ENCODE assay signal across 1 cellular context in the genomic region with DNA sequence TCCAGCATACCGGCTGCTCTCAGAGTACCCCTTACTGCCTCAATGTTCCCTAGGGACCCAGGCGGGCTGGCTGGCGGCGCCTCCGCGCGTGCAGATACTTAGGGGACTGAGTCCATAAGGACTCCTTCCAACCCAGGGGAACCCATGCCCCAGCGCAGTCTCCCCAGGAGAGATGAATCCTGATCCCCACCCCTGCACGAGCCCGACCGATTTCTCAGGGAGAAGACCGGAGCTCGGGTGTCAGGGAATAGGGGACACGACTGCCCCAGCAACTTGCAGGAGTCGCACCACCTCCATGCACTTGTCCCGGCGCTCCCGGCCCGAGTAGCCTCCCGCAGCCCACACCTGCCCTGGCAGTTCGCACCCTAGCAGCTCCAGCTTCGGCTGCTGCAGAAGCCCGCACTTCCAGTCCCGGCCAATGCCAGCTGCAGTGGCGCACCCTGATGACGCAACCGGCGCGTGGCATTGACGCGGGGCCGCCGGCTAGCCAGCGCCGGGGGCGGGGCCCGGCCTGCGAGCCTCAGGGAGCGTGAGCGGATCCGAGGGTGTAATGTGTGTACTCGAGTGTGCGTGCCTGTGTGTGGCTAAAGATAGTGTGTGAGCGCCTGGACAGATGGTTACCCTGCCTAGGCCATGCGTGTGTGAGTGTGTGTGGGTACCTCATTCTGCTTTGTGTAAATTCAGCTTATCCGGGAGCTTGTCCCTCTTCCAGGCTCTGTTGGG.
TF ChIP-seq lines count a peak whose summit lies in the region.

A gene with protein sequence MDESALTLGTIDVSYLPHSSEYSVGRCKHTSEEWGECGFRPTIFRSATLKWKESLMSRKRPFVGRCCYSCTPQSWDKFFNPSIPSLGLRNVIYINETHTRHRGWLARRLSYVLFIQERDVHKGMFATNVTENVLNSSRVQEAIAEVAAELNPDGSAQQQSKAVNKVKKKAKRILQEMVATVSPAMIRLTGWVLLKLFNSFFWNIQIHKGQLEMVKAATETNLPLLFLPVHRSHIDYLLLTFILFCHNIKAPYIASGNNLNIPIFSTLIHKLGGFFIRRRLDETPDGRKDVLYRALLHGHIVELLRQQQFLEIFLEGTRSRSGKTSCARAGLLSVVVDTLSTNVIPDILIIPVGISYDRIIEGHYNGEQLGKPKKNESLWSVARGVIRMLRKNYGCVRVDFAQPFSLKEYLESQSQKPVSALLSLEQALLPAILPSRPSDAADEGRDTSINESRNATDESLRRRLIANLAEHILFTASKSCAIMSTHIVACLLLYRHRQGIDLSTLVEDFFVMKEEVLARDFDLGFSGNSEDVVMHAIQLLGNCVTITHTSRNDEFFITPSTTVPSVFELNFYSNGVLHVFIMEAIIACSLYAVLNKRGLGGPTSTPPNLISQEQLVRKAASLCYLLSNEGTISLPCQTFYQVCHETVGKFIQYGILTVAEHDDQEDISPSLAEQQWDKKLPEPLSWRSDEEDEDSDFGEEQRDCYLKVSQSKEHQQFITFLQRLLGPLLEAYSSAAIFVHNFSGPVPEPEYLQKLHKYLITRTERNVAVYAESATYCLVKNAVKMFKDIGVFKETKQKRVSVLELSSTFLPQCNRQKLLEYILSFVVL (minus strand): TSS at position 437 of the 723 bp plus-strand sequence. CDS start 1,981 bp downstream, outside the sequence.

TF ChIP-seq in GM12878, 131 proteins besides CTCF, POLR2A, EP300 and RAD21 (continued from another document):
- TF ChIP-seq, protein P1, sequence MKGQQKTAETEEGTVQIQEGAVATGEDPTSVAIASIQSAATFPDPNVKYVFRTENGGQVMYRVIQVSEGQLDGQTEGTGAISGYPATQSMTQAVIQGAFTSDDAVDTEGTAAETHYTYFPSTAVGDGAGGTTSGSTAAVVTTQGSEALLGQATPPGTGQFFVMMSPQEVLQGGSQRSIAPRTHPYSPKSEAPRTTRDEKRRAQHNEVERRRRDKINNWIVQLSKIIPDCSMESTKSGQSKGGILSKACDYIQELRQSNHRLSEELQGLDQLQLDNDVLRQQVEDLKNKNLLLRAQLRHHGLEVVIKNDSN (IDR thresholded peaks at IDR 0.05; ENCODE audit: borderline replicate concordance, extremely low read length, insufficient read depth, low read depth, low read length), result peak; percentile 56
- TF ChIP-seq ZZZ3 (IDR thresholded peaks at IDR 0.05; ENCODE audit: control insufficient read depth, insufficient read length, low read depth) (no peak), SMARCA5 (IDR thresholded peaks at IDR 0.05) (peak; percentile 61; the same call in 1 of the 2 replicates), CHD2 (IDR thresholded peaks at IDR 0.05; ENCODE audit: borderline replicate concordance, low read depth, low read length) (peak; percentile 69), KDM1A (IDR thresholded peaks at IDR 0.05; ENCODE audit: borderline replicate concordance) (no peak), RUNX3 (IDR thresholded peaks at IDR 0.05; ENCODE audit: low read length) (peak; percentile 28; the same call in 1 of the 2 replicates), JUNB (IDR thresholded peaks at IDR 0.05) (no peak), SREBF2 (IDR thresholded peaks at IDR 0.05; ENCODE audit: low read length) (no peak), ZNF24 (IDR thresholded peaks at IDR 0.05) (no peak), CREB1 (IDR thresholded peaks at IDR 0.05; ENCODE audit: low read depth) (peak; percentile 100), SPI1 (IDR thresholded peaks at IDR 0.05; ENCODE audit: borderline replicate concordance, insufficient read depth, low read depth, low read length) (0 out of 2 replicates have a peak, but pooled peaks have one; percentile 12), BRCA1 (IDR thresholded peaks at IDR 0.05; ENCODE audit: low read depth, low read length) (peak; percentile 55), STAT3 (IDR thresholded peaks at IDR 0.05; ENCODE audit: low read depth, low read length) (no peak), SUZ12 (IDR thresholded peaks at IDR 0.05; ENCODE audit: unreplicated experiment) (no peak), POLR2AphosphoS2 (IDR thresholded peaks at IDR 0.05; ENCODE audit: low read depth, low read length) (peak; percentile 83; the same call in 1 of the 2 replicates), NFIC (IDR thresholded peaks at IDR 0.05; ENCODE audit: low read depth, low read length) (no peak), SP1 (IDR thresholded peaks at IDR 0.05; ENCODE audit: low read depth, low read length) (no peak), YBX1 (IDR thresholded peaks at IDR 0.05) (no peak), RELA (IDR thresholded peaks at IDR 0.05; ENCODE audit: borderline replicate concordance, partially characterized antibody) (peak; percentile 70), SMC3 (IDR thresholded peaks at IDR 0.05; ENCODE audit: borderline replicate concordance, low read length) (peak; percentile 9; the same call in 1 of the 2 replicates), EZH2 (IDR thresholded peaks at IDR 0.05; ENCODE audit: borderline replicate concordance, control insufficient read depth, low read depth, low read length) (no peak), DPF2 (IDR thresholded peaks at IDR 0.05) (peak; percentile 48; the same call in 1 of the 2 replicates)
- TF ChIP-seq, protein P2, sequence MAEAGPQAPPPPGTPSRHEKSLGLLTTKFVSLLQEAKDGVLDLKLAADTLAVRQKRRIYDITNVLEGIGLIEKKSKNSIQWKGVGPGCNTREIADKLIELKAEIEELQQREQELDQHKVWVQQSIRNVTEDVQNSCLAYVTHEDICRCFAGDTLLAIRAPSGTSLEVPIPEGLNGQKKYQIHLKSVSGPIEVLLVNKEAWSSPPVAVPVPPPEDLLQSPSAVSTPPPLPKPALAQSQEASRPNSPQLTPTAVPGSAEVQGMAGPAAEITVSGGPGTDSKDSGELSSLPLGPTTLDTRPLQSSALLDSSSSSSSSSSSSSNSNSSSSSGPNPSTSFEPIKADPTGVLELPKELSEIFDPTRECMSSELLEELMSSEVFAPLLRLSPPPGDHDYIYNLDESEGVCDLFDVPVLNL (IDR thresholded peaks at IDR 0.05; ENCODE audit: low read depth, low read length), result no peak
- TF ChIP-seq, protein P3, sequence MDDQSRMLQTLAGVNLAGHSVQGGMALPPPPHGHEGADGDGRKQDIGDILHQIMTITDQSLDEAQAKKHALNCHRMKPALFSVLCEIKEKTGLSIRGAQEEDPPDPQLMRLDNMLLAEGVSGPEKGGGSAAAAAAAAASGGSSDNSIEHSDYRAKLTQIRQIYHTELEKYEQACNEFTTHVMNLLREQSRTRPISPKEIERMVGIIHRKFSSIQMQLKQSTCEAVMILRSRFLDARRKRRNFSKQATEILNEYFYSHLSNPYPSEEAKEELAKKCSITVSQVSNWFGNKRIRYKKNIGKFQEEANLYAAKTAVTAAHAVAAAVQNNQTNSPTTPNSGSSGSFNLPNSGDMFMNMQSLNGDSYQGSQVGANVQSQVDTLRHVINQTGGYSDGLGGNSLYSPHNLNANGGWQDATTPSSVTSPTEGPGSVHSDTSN (IDR thresholded peaks at IDR 0.05; ENCODE audit: insufficient replicate concordance, low read depth, low read length), result peak; percentile 43
- TF ChIP-seq, protein P4, sequence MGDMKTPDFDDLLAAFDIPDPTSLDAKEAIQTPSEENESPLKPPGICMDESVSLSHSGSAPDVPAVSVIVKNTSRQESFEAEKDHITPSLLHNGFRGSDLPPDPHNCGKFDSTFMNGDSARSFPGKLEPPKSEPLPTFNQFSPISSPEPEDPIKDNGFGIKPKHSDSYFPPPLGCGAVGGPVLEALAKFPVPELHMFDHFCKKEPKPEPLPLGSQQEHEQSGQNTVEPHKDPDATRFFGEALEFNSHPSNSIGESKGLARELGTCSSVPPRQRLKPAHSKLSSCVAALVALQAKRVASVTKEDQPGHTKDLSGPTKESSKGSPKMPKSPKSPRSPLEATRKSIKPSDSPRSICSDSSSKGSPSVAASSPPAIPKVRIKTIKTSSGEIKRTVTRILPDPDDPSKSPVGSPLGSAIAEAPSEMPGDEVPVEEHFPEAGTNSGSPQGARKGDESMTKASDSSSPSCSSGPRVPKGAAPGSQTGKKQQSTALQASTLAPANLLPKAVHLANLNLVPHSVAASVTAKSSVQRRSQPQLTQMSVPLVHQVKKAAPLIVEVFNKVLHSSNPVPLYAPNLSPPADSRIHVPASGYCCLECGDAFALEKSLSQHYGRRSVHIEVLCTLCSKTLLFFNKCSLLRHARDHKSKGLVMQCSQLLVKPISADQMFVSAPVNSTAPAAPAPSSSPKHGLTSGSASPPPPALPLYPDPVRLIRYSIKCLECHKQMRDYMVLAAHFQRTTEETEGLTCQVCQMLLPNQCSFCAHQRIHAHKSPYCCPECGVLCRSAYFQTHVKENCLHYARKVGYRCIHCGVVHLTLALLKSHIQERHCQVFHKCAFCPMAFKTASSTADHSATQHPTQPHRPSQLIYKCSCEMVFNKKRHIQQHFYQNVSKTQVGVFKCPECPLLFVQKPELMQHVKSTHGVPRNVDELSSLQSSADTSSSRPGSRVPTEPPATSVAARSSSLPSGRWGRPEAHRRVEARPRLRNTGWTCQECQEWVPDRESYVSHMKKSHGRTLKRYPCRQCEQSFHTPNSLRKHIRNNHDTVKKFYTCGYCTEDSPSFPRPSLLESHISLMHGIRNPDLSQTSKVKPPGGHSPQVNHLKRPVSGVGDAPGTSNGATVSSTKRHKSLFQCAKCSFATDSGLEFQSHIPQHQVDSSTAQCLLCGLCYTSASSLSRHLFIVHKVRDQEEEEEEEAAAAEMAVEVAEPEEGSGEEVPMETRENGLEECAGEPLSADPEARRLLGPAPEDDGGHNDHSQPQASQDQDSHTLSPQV (IDR thresholded peaks at IDR 0.05), result no peak
- TF ChIP-seq, protein P5, sequence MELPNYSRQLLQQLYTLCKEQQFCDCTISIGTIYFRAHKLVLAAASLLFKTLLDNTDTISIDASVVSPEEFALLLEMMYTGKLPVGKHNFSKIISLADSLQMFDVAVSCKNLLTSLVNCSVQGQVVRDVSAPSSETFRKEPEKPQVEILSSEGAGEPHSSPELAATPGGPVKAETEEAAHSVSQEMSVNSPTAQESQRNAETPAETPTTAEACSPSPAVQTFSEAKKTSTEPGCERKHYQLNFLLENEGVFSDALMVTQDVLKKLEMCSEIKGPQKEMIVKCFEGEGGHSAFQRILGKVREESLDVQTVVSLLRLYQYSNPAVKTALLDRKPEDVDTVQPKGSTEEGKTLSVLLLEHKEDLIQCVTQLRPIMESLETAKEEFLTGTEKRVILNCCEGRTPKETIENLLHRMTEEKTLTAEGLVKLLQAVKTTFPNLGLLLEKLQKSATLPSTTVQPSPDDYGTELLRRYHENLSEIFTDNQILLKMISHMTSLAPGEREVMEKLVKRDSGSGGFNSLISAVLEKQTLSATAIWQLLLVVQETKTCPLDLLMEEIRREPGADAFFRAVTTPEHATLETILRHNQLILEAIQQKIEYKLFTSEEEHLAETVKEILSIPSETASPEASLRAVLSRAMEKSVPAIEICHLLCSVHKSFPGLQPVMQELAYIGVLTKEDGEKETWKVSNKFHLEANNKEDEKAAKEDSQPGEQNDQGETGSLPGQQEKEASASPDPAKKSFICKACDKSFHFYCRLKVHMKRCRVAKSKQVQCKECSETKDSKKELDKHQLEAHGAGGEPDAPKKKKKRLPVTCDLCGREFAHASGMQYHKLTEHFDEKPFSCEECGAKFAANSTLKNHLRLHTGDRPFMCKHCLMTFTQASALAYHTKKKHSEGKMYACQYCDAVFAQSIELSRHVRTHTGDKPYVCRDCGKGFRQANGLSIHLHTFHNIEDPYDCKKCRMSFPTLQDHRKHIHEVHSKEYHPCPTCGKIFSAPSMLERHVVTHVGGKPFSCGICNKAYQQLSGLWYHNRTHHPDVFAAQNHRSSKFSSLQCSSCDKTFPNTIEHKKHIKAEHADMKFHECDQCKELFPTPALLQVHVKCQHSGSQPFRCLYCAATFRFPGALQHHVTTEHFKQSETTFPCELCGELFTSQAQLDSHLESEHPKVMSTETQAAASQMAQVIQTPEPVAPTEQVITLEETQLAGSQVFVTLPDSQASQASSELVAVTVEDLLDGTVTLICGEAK (IDR thresholded peaks at IDR 0.05; ENCODE audit: borderline replicate concordance), result no peak
- TF ChIP-seq, protein P6, sequence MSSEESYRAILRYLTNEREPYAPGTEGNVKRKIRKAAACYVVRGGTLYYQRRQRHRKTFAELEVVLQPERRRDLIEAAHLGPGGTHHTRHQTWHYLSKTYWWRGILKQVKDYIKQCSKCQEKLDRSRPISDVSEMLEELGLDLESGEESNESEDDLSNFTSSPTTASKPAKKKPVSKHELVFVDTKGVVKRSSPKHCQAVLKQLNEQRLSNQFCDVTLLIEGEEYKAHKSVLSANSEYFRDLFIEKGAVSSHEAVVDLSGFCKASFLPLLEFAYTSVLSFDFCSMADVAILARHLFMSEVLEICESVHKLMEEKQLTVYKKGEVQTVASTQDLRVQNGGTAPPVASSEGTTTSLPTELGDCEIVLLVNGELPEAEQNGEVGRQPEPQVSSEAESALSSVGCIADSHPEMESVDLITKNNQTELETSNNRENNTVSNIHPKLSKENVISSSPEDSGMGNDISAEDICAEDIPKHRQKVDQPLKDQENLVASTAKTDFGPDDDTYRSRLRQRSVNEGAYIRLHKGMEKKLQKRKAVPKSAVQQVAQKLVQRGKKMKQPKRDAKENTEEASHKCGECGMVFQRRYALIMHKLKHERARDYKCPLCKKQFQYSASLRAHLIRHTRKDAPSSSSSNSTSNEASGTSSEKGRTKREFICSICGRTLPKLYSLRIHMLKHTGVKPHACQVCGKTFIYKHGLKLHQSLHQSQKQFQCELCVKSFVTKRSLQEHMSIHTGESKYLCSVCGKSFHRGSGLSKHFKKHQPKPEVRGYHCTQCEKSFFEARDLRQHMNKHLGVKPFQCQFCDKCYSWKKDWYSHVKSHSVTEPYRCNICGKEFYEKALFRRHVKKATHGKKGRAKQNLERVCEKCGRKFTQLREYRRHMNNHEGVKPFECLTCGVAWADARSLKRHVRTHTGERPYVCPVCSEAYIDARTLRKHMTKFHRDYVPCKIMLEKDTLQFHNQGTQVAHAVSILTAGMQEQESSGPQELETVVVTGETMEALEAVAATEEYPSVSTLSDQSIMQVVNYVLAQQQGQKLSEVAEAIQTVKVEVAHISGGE (CRISPR knock-in tag; IDR thresholded peaks at IDR 0.05), result no peak
